In genomic region chr14:90344285-90344684, GRCh38 we compare ENCODE assay signal across 16 cellular contexts.
"Had no signal": no experiment of that assay in that cellular context is flagged by ENCODE, and none has a peak within 500 bp of the region (broad histone marks: within the 10 kb centered on the region; RNA-seq: fewer than 3 reads in every experiment).

No MANE protein-coding gene starts in this region.

- H3K4me1 ChIP-seq: thyroid gland had no signal

- H3K4me3 ChIP-seq: cardiac muscle cell, dorsolateral prefrontal cortex, hepatocyte, thyroid gland had no signal

- H3K4me3 Mint-ChIP-seq: activated CD4-positive, alpha-beta T cell treated with anti-CD3 and anti-CD28 coated beads for 36 hours; naive thymus-derived CD8-positive, alpha-beta T cell; WTC11 had no signal

- H3K36me3 ChIP-seq: cardiac muscle cell, thyroid gland had no signal

- H3K79me2 ChIP-seq: hepatocyte had no signal

- H3K4me2 ChIP-seq: hepatocyte had no signal

- H2AFZ ChIP-seq: hepatocyte had no signal

- DNase-seq: activated CD4-positive, alpha-beta T cell treated with anti-CD3 and anti-CD28 coated beads for 36 hours; activated CD4-positive, alpha-beta T cell treated with anti-CD3 and anti-CD28 coated beads, Interleukin-2, amount 50 U/mL, for 48 hours; activated gamma-delta T cell treated with Interleukin-2 at 50 U/mL for 16 hours; dorsolateral prefrontal cortex; foreskin fibroblast; mesenchymal stem cell; naive thymus-derived CD8-positive, alpha-beta T cell; nucleus accumbens; posterior cingulate gyrus; stimulated activated naive CD4-positive, alpha-beta T cell; thyroid gland had no signal

- H3K9me3 ChIP-seq: thyroid gland had no signal

- ATAC-seq: activated CD4-positive, alpha-beta T cell treated with anti-CD3 and anti-CD28 coated beads for 36 hours; activated naive CD4-positive, alpha-beta T cell treated with anti-CD3 and anti-CD28 coated beads, Interleukin-2, amount 50 U/mL, for 72 hours; naive thymus-derived CD8-positive, alpha-beta T cell; WTC11 had no signal

- H3K27ac ChIP-seq: cardiac muscle cell, epithelial cell of prostate, hepatocyte, thyroid gland had no signal

- H3K27ac Mint-ChIP-seq: activated CD4-positive, alpha-beta T cell treated with anti-CD3 and anti-CD28 coated beads for 36 hours; activated naive CD4-positive, alpha-beta T cell treated with anti-CD3 and anti-CD28 coated beads, Interleukin-2, amount 50 U/mL, for 72 hours; naive thymus-derived CD8-positive, alpha-beta T cell; WTC11 had no signal

- H3K9me3 Mint-ChIP-seq: activated naive CD4-positive, alpha-beta T cell treated with anti-CD3 and anti-CD28 coated beads, Interleukin-2, amount 50 U/mL, for 72 hours; naive thymus-derived CD8-positive, alpha-beta T cell had no signal

- H3K36me3 Mint-ChIP-seq: activated naive CD4-positive, alpha-beta T cell treated with anti-CD3 and anti-CD28 coated beads, Interleukin-2, amount 50 U/mL, for 72 hours; naive thymus-derived CD8-positive, alpha-beta T cell; WTC11 had no signal

- H3K4me1 Mint-ChIP-seq: activated CD4-positive, alpha-beta T cell treated with anti-CD3 and anti-CD28 coated beads for 36 hours had no signal

- H3K27me3 ChIP-seq: cardiac muscle cell, dorsolateral prefrontal cortex, hepatocyte, thyroid gland had no signal
